8 cellular contexts compared by ENCODE assay signal in the genomic region with DNA sequence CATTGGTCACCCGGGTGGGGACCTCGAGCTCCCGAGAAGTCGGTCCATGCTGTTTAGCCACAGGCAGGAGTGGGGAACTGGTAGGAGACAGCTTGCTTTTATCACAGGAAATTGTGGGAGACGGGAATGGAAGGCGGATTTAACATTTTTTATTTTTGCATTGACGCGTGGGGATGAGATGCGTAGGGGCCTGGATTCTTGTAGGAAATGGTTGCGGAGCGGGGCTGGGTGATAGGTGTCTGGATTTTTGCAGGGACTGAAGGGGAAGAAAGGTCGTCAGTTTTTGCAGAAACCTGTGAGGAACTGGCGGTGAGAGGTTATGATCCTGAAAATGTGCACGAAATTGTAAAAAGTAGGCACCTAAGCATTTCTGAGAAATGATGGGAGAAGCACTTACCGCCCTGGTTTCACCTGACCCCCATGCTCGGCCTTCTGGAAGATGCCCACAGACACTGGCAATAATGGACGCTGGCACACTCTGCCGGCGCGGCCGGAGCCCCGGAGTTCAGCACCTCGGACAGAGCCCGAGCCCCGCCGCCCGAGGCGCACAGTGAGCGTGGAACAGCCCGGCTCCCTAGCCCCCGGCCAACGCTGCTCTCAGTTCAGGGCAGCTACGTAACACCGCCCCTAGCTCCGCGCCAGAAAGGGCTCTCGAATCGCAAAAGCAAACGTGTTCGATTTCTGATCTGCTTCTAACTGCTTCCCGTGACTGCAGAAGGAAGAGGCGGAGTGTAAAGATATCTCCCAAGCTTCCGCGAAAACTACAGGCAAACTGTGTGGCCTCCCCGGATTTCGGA. TPM values are rescaled to one million over a fixed set of nuclear protein-coding genes. Genes with fewer than 3 reads are reported as not detected.
DNase-seq lines count a peak whose midpoint lies in the region; ATAC-seq lines count a peak whose summit lies in the region.

No MANE protein-coding gene starts in this region.

- H3K27me3 Mint-ChIP-seq in activated naive CD8-positive, alpha-beta T cell treated with anti-CD3 and anti-CD28 coated beads, Interleukin-2, amount 50 U/mL, for 24 hours = peaks cover 63% of the 10 kb centered on the region

- no peaks in the 10 kb centered on the region for H3K9me3 Mint-ChIP-seq in activated naive CD8-positive, alpha-beta T cell treated with anti-CD3 and anti-CD28 coated beads, Interleukin-2, amount 50 U/mL, for 24 hours

- DNase-seq in DMS114 treated with DMSO at 0.1 percent for 48 hours (lab: John Stamatoyannopoulos, UW; ENCODE audit: unreplicated experiment) = peak; percentile 6
- DNase-seq in M059J (ENCODE audit: low read depth) = peak; percentile 5
- DNase-seq in activated naive CD8-positive, alpha-beta T cell treated with anti-CD3 and anti-CD28 coated beads, Interleukin-2, amount 50 U/mL, for 24 hours = peak; percentile 42
- DNase-seq in hippocampal formation (lab: John Stamatoyannopoulos, UW) = peak; percentile 4 to 21
- DNase-seq in stimulated activated CD4-positive, alpha-beta T cell treated with anti-CD3 and anti-CD28 coated beads, Interleukin-2, amount 100 ng/mL, for 24 hours = peak; percentile 35 to 51
- no peak for DNase-seq in SKM-1 treated with dmso at 0.1 percent for 144 hours (lab: John Stamatoyannopoulos, UW; ENCODE audit: unreplicated experiment)
- no peak for DNase-seq in cortex of kidney (lab: John Stamatoyannopoulos, UW)
- DNase-seq in stimulated activated naive CD4-positive, alpha-beta T cell treated with Interleukin-2 at 50 U/mL for 16 hours (lab: John Stamatoyannopoulos, UW) = no peak

- no peak overlapping the region for H3K4me3 Mint-ChIP-seq in activated naive CD8-positive, alpha-beta T cell treated with anti-CD3 and anti-CD28 coated beads, Interleukin-2, amount 50 U/mL, for 24 hours

- no peaks in the 10 kb centered on the region for H3K36me3 Mint-ChIP-seq in activated naive CD8-positive, alpha-beta T cell treated with anti-CD3 and anti-CD28 coated beads, Interleukin-2, amount 50 U/mL, for 24 hours (ENCODE audit: low read depth)

- no peak for ATAC-seq in activated naive CD8-positive, alpha-beta T cell treated with anti-CD3 and anti-CD28 coated beads, Interleukin-2, amount 50 U/mL, for 24 hours

- H3K27ac Mint-ChIP-seq in activated naive CD8-positive, alpha-beta T cell treated with anti-CD3 and anti-CD28 coated beads, Interleukin-2, amount 50 U/mL, for 24 hours = no peak overlapping the region

- H3K4me1 Mint-ChIP-seq in activated naive CD8-positive, alpha-beta T cell treated with anti-CD3 and anti-CD28 coated beads, Interleukin-2, amount 50 U/mL, for 24 hours = no peaks in the 10 kb centered on the region

RNA-seq across cellular contexts. Expression of gene ANKRD34C, which starts 0.9 kb away (rescaled TPM):
- total RNA-seq in M059J (2014; rRNA removed; shearing (Covaris generic)) = not detected in 2 replicates

RNA-seq across cellular contexts. Expression of gene TMED3, which starts 27.5 kb away (rescaled TPM):
- 184 and 192 TPM in 2 replicates for total RNA-seq in M059J (2014; rRNA removed; shearing (Covaris generic))

Comparison
In these comparisons a context has a peak if more than half of its experiments do, and no peak if none do; other contexts are left out.
1. DNase-seq: peak in DMS114 treated with DMSO at 0.1 percent for 48 hours (single experiment), M059J (single experiment), activated naive CD8-positive, alpha-beta T cell treated with anti-CD3 and anti-CD28 coated beads, Interleukin-2, amount 50 U/mL, for 24 hours (single experiment), hippocampal formation (2 of 2) and stimulated activated CD4-positive, alpha-beta T cell treated with anti-CD3 and anti-CD28 coated beads, Interleukin-2, amount 100 ng/mL, for 24 hours (2 of 2); none in SKM-1 treated with dmso at 0.1 percent for 144 hours (single experiment), cortex of kidney (single experiment) and stimulated activated naive CD4-positive, alpha-beta T cell treated with Interleukin-2 at 50 U/mL for 16 hours (single experiment).